8 cellular contexts compared by ENCODE assay signal in the genomic region with DNA sequence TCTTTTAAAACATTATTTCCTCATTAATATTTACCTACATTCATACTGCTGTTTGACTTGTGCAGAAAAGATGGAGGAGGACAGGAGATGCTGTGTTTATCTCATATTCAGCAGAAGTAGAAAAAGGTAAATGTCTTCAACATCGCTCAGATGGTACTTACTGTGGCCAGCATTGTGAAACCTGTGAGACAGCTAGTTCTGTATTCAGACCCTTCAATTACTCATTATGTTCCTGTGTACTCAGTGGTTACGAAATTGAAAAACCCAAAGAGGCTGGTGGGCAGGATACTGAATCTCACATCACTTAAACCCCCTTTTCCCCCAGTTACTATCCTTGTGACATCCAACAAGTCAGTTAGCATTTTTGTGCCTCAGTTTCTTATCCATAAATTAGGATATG.
DNase-seq lines count a peak whose midpoint lies in the region; ATAC-seq, FAIRE-seq and TF ChIP-seq lines count a peak whose summit lies in the region.
"Had no signal": no experiment of that assay in that cellular context is flagged by ENCODE, and none has a peak within 500 bp of the region (broad histone marks: within the 10 kb centered on the region; RNA-seq: fewer than 3 reads in every experiment).

No MANE protein-coding gene starts in this region.

- FAIRE-seq in GM19239 (lab: Jason Lieb, UNC) = peak; percentile 83

- H3K4me3 Mint-ChIP-seq in natural killer cell = no peak overlapping the region

- H3K9me3 Mint-ChIP-seq in natural killer cell = no peaks in the 10 kb centered on the region

- H3K27ac ChIP-seq in Karpas-422 (ENCODE audit: low read length) = no peak overlapping the region
- no peak overlapping the region for H3K27ac ChIP-seq in prostate gland

- H3K27ac Mint-ChIP-seq in natural killer cell = peak overlapping the region; percentile 45

- H3K4me2 ChIP-seq in Karpas-422 (ENCODE audit: low read depth, low read length, poor library complexity, severe bottlenecking) = no peak overlapping the region

- H2AFZ ChIP-seq in Karpas-422 (ENCODE audit: low read length) = no peak overlapping the region

- no peaks in the 10 kb centered on the region for H3K36me3 ChIP-seq in Karpas-422 (ENCODE audit: insufficient read depth, low read length)
- no peaks in the 10 kb centered on the region for H3K36me3 ChIP-seq in prostate gland

- no peaks in the 10 kb centered on the region for H3K4me1 ChIP-seq in Karpas-422 (ENCODE audit: low read length)
- H3K4me1 ChIP-seq in prostate gland (replicated peaks) = no peaks in the 10 kb centered on the region

- no peak for TF ChIP-seq POLR2A in prostate gland (IDR thresholded peaks at IDR 0.05)

- H3K27me3 Mint-ChIP-seq in natural killer cell (ENCODE audit: low read depth in 2 of 2) = no peaks in the 10 kb centered on the region

- no peaks in the 10 kb centered on the region for H4K20me1 ChIP-seq in Karpas-422 (ENCODE audit: insufficient read depth, low read depth, low read length)

- DNase-seq in GM19239 (ENCODE audit: insufficient read length, low spot score) (peak; percentile 15), Karpas-422 (peak; percentile 12), natural killer cell (no peak), prostate gland (ENCODE audit: low spot score) (no peak), Right ventricle myocardium inferior (ENCODE audit: missing footprints) (no peak)
- DNase-seq in activated naive CD4-positive, alpha-beta T cell treated with anti-CD3 and anti-CD28 coated beads, Interleukin-2, amount 50 U/mL, for 16 hours = no peak
- DNase-seq: activated CD8-positive, alpha-beta memory T cell treated with anti-CD3 and anti-CD28 coated beads, Interleukin-2, amount 50 U/mL, for 48 hours had no signal

- H3K27me3 ChIP-seq in Karpas-422 (ENCODE audit: low read length) (no peaks in the 10 kb centered on the region), prostate gland (replicated peaks; ENCODE audit: insufficient read depth) (no peaks in the 10 kb centered on the region)

- intact Hi-C loops in natural killer cell (cut with micrococcal nuclease) = no loop called here
- intact Hi-C loops in prostate gland (cut with DNase I) = no loop called here
- intact Hi-C loops in Right ventricle myocardium inferior (cut with DNase I) = no loop called here

- H3K4me3 ChIP-seq in Karpas-422 (ENCODE audit: low read length) (no peak overlapping the region), prostate gland (no peak overlapping the region)

- H3K9ac ChIP-seq in Karpas-422 (ENCODE audit: low read length) = no peak overlapping the region

- peaks cover 29% of the 10 kb centered on the region; the same call in 1 of the 2 replicates for H3K79me2 ChIP-seq in Karpas-422 (ENCODE audit: low read length)

- 93% methylated on average over 2 of the region's 2 CpGs for WGBS in prostate gland

- peaks cover 45 to 71% of the 10 kb centered on the region in 2 donors for H3K4me1 Mint-ChIP-seq in natural killer cell

- H3K9me2 ChIP-seq in Karpas-422 (replicated peaks; ENCODE audit: insufficient read depth, low read length) = no peaks in the 10 kb centered on the region

- TF ChIP-seq CTCF in natural killer cell (IDR thresholded peaks at IDR 0.05) (no peak), prostate gland (IDR thresholded peaks at IDR 0.05) (no peak)

- peak; percentile 98 for ATAC-seq in HG02763 (IDR thresholded peaks at IDR 0.05; ENCODE audit: unreplicated experiment)
- no peak for ATAC-seq in natural killer cell
- ATAC-seq in Right ventricle myocardium inferior = no peak

- H3K9me3 ChIP-seq in Karpas-422 (ENCODE audit: low read length) (no peaks in the 10 kb centered on the region), prostate gland (no peaks in the 10 kb centered on the region)

- H3K36me3 Mint-ChIP-seq in natural killer cell = no peaks in the 10 kb centered on the region

Comparison
In these comparisons a context has a peak if more than half of its experiments do, and no peak if none do; other contexts are left out.
1. DNase-seq: peak in GM19239 (single experiment) and Karpas-422 (single experiment); none in natural killer cell (single experiment), prostate gland (single experiment), activated naive CD4-positive, alpha-beta T cell treated with anti-CD3 and anti-CD28 coated beads, Interleukin-2, amount 50 U/mL, for 16 hours (single experiment) and Right ventricle myocardium inferior (single experiment).